In the genomic region with DNA sequence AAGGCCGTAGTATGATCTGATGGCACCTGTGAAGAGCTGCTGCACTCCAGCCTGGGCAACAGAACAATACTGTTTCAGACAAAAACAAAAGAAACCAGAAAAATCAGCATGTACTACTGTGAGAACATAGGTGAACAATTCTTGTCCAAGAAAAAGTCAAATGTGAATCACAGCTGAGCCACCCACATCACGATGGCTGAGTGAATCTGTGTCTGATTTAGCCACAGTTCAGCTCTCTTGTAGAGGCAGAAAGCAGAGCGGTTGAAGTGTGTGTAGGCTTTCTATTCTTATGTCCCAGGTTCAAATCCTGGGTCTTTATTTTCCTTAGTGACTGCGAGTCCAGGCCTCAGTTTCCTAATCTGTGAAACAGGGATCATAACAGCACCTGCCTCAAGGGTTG, we compare ENCODE assay signal across 18 cellular contexts. TPM values are rescaled to one million over a fixed set of nuclear protein-coding genes. Genes with fewer than 3 reads are reported as not detected.
DNase-seq lines count a peak whose midpoint lies in the region; ATAC-seq, FAIRE-seq and TF ChIP-seq lines count a peak whose summit lies in the region.
"Had no signal": no experiment of that assay in that cellular context is flagged by ENCODE, and none has a peak within 500 bp of the region (broad histone marks: within the 10 kb centered on the region; RNA-seq: fewer than 3 reads in every experiment).

No MANE protein-coding gene starts in this region.

- H4K20me1 ChIP-seq in K562 (replicated peaks; ENCODE audit: control insufficient read depth, insufficient read depth, low read length) (no peaks in the 10 kb centered on the region), OCI-LY7 (ENCODE audit: insufficient read depth, low read length) (no peaks in the 10 kb centered on the region)

- no peak for TF ChIP-seq CTCF in HEK293 (tag by site-specific recombination; IDR thresholded peaks at IDR 0.05)
- TF ChIP-seq CTCF in K562 (IDR thresholded peaks at IDR 0.05 in 2 of 3, conservative IDR thresholded peaks at IDR 0.05 in 1 of 3; ENCODE audit: insufficient read depth in 2 of 3, low read depth in 1 of 3, low read length in 3 of 3): no peak
- TF ChIP-seq CTCF in spleen (IDR thresholded peaks at IDR 0.05 in 8 of 11, conservative IDR thresholded peaks at IDR 0.05 in 3 of 11): no peak
- no peak for TF ChIP-seq CTCF in OCI-LY7 (conservative IDR thresholded peaks at IDR 0.05; ENCODE audit: low read length)

- H3K9me2 ChIP-seq in OCI-LY7 (ENCODE audit: insufficient read depth, low read length): no peaks in the 10 kb centered on the region

- H3K4me3 Mint-ChIP-seq in activated CD4-positive, alpha-beta memory T cell treated with anti-CD3 and anti-CD28 coated beads for 36 hours: no peak overlapping the region
- H3K4me3 Mint-ChIP-seq in activated CD4-positive, alpha-beta memory T cell treated with anti-CD3 and anti-CD28 coated beads, Interleukin-2, amount 10 ng/mL, durations not matched to agents 7 days and 5 days: no peak overlapping the region
- H3K4me3 Mint-ChIP-seq: neural progenitor cell had no signal

- CTCF ChIA-PET in activated CD4-positive, alpha-beta memory T cell treated with anti-CD3 and anti-CD28 coated beads for 36 hours (lab: Charles Lee): interaction anchor here (1.1 to 1.5 kb wide), 2 partner anchors 22 to 67 kb away, joined by 3 to 8 read pairs; no protein-coding TSS in a partner anchor
- CTCF ChIA-PET in activated CD4-positive, alpha-beta memory T cell treated with anti-CD3 and anti-CD28 coated beads, Interleukin-2, amount 10 ng/mL, durations not matched to agents 7 days and 5 days (lab: Charles Lee): interaction anchor here (0.7 to 1.5 kb wide), 3 partner anchors 11 to 47 kb away, joined by 3 to 6 read pairs (median 3); no protein-coding TSS in a partner anchor
- CTCF ChIA-PET in HEK293 (lab: Yijun Ruan, JAX) (interaction anchor here (1.1 to 1.2 kb wide), 2 partner anchors 22 to 69 kb away, joined by 5 to 8 read pairs; a partner anchor contains a TSS), K562 (lab: Yijun Ruan, JAX; ENCODE audit: low intra/inter-chr PET ratio) (no interaction called here), OCI-LY7 (lab: Charles Lee; ENCODE audit: unreplicated experiment) (no interaction called here)

- no peak for ATAC-seq in K562
- ATAC-seq: SK-N-SH treated with all-trans-retinoic acid at 6 μM for 48 hours had no signal

- H3K79me2 ChIP-seq in K562 (ENCODE audit: control insufficient read depth, insufficient read depth, low read length) (no peaks in the 10 kb centered on the region), OCI-LY7 (ENCODE audit: insufficient read depth, low read depth, low read length) (no peaks in the 10 kb centered on the region)

- no peak overlapping the region for H3K9ac ChIP-seq in K562 (ENCODE audit: insufficient read depth in 1 of 2, low read depth in 2 of 2, low read length in 2 of 2)
- H3K9ac ChIP-seq: neural progenitor cell had no signal

- no peaks in the 10 kb centered on the region for H3K36me3 ChIP-seq in HEK293 (ENCODE audit: control insufficient read depth in 2 of 2, insufficient read depth in 1 of 2, low read length in 2 of 2)
- H3K36me3 ChIP-seq in K562 (ENCODE audit: control insufficient read depth, insufficient read depth, low read length): no peaks in the 10 kb centered on the region
- no peaks in the 10 kb centered on the region for H3K36me3 ChIP-seq in spleen
- H3K36me3 ChIP-seq in OCI-LY7 (ENCODE audit: insufficient read depth, low read length): no peaks in the 10 kb centered on the region
- H3K36me3 ChIP-seq: ascending aorta, neural progenitor cell had no signal

- BruUV-seq in K562 (replicated peaks; lab: Mats Ljungman, UMichigan) (no TSS peak), OCI-LY7 (replicated peaks; lab: Mats Ljungman, UMichigan) (no TSS peak)

- TF ChIP-seq POLR2A in K562 (conservative IDR thresholded peaks at IDR 0.05) (no peak), spleen (IDR thresholded peaks at IDR 0.05) (no peak)

- no peak for FAIRE-seq in K562 (lab: Jason Lieb, UNC)
- FAIRE-seq: colon had no signal

- POLR2A ChIA-PET in activated CD4-positive, alpha-beta memory T cell treated with anti-CD3 and anti-CD28 coated beads for 36 hours (lab: Charles Lee): interaction anchor here (0.9 to 2.2 kb wide), 5 partner anchors 12 to 36 kb away, joined by 3 to 10 read pairs (median 3); no protein-coding TSS in a partner anchor
- POLR2A ChIA-PET in activated CD4-positive, alpha-beta memory T cell treated with anti-CD3 and anti-CD28 coated beads, Interleukin-2, amount 10 ng/mL, durations not matched to agents 7 days and 5 days (lab: Charles Lee): interaction anchor here (0.9 to 1.3 kb wide), 3 partner anchors 8 to 147 kb away, joined by 3 to 4 read pairs (median 3); a partner anchor contains a TSS
- POLR2A ChIA-PET in HEK293 (lab: Yijun Ruan, JAX): interaction anchor here (0.6 kb wide), 1 partner anchor 91 kb away, joined by 13 read pairs; no protein-coding TSS in a partner anchor
- POLR2A ChIA-PET in K562 (lab: Yijun Ruan, JAX): interaction anchor here (0.6 to 1.7 kb wide), 5 partner anchors 10 to 146 kb away, joined by 3 to 4 read pairs (median 3); no protein-coding TSS in a partner anchor
- POLR2A ChIA-PET in OCI-LY7 (lab: Charles Lee): interaction anchor here (0.6 kb wide), 1 partner anchor 535 kb away, joined by 4 read pairs; no protein-coding TSS in a partner anchor

- no peaks in the 10 kb centered on the region for H3K27me3 Mint-ChIP-seq in activated CD4-positive, alpha-beta memory T cell treated with anti-CD3 and anti-CD28 coated beads for 36 hours
- no peaks in the 10 kb centered on the region for H3K27me3 Mint-ChIP-seq in activated CD4-positive, alpha-beta memory T cell treated with anti-CD3 and anti-CD28 coated beads, Interleukin-2, amount 10 ng/mL, durations not matched to agents 7 days and 5 days

- TF ChIP-seq EP300 in K562 (IDR thresholded peaks at IDR 0.05; ENCODE audit: low read length): no peak

- TF ChIP-seq RAD21 in K562 (CRISPR knock-in tag; conservative IDR thresholded peaks at IDR 0.05 in 1 of 2, IDR thresholded peaks at IDR 0.05 in 1 of 2): no peak

- H3K9me3 ChIP-seq in HEK293 (ENCODE audit: control insufficient read depth, insufficient read depth, low read depth, low read length): no peaks in the 10 kb centered on the region
- H3K9me3 ChIP-seq in K562 (replicated peaks; ENCODE audit: control insufficient read depth, insufficient read depth, low read depth, low read length): no peaks in the 10 kb centered on the region
- no peaks in the 10 kb centered on the region for H3K9me3 ChIP-seq in spleen
- H3K9me3 ChIP-seq in OCI-LY7 (ENCODE audit: low read length): no peaks in the 10 kb centered on the region
- H3K9me3 ChIP-seq: ascending aorta had no signal

- DNase-seq in activated CD4-positive, alpha-beta memory T cell treated with anti-CD3 and anti-CD28 coated beads for 36 hours: peak; percentile 73
- no peak for DNase-seq in activated CD4-positive, alpha-beta memory T cell treated with anti-CD3 and anti-CD28 coated beads, Interleukin-2, amount 10 ng/mL, durations not matched to agents 7 days and 5 days
- DNase-seq in K562 (ENCODE audit: extremely low read depth in 1 of 4, low spot score in 3 of 4) (no peak), spleen (no peak), NOMO-1 treated with DMSO at 0.1 percent for 48 hours (lab: John Stamatoyannopoulos, UW; ENCODE audit: unreplicated experiment) (no peak), dedifferentiated amniotic fluid mesenchymal stem cell (ENCODE audit: extremely low spot score) (no peak), OCI-LY7 (ENCODE audit: low spot score) (no peak)
- DNase-seq: erythroblast; mesenchymal stem cell; NCI-H1694 treated with DMSO at 0.1 percent for 48 hours; OCI-M1; stimulated activated CD8-positive, alpha-beta memory T cell treated with anti-CD3 and anti-CD28 coated beads, Interleukin-4, amount 100 ng/mL, for 48 hours had no signal

- H3K27ac Mint-ChIP-seq in activated CD4-positive, alpha-beta memory T cell treated with anti-CD3 and anti-CD28 coated beads for 36 hours: peak overlapping the region; percentile 87
- no peak overlapping the region for H3K27ac Mint-ChIP-seq in activated CD4-positive, alpha-beta memory T cell treated with anti-CD3 and anti-CD28 coated beads, Interleukin-2, amount 10 ng/mL, durations not matched to agents 7 days and 5 days
- H3K27ac Mint-ChIP-seq: neural progenitor cell had no signal

- no peak overlapping the region for H3K27ac ChIP-seq in HEK293 (ENCODE audit: extremely low read depth, low read depth, low read length)
- H3K27ac ChIP-seq in K562 (ENCODE audit: extremely low read depth, low read depth, low read length): no peak overlapping the region
- H3K27ac ChIP-seq in spleen: peak overlapping the region in 6 of 8 donors; percentile 42 to 86 (median 75)
- H3K27ac ChIP-seq in OCI-LY7 (ENCODE audit: low read depth, low read length, poor library complexity, severe bottlenecking): no peak overlapping the region
- H3K27ac ChIP-seq: ascending aorta, neural progenitor cell had no signal

- peaks cover 46% of the 10 kb centered on the region for H3K4me1 Mint-ChIP-seq in activated CD4-positive, alpha-beta memory T cell treated with anti-CD3 and anti-CD28 coated beads for 36 hours (ENCODE audit: low read depth)
- H3K4me1 Mint-ChIP-seq in activated CD4-positive, alpha-beta memory T cell treated with anti-CD3 and anti-CD28 coated beads, Interleukin-2, amount 10 ng/mL, durations not matched to agents 7 days and 5 days: peaks cover 65% of the 10 kb centered on the region

- no peaks in the 10 kb centered on the region for H3K9me3 Mint-ChIP-seq in activated CD4-positive, alpha-beta memory T cell treated with anti-CD3 and anti-CD28 coated beads for 36 hours
- no peaks in the 10 kb centered on the region for H3K9me3 Mint-ChIP-seq in activated CD4-positive, alpha-beta memory T cell treated with anti-CD3 and anti-CD28 coated beads, Interleukin-2, amount 10 ng/mL, durations not matched to agents 7 days and 5 days
- H3K9me3 Mint-ChIP-seq: neural progenitor cell had no signal

- in situ Hi-C loops in K562 (cut with MboI): no loop called here

- peaks cover 5% of the 10 kb centered on the region for H3K36me3 Mint-ChIP-seq in activated CD4-positive, alpha-beta memory T cell treated with anti-CD3 and anti-CD28 coated beads for 36 hours
- H3K36me3 Mint-ChIP-seq in activated CD4-positive, alpha-beta memory T cell treated with anti-CD3 and anti-CD28 coated beads, Interleukin-2, amount 10 ng/mL, durations not matched to agents 7 days and 5 days (ENCODE audit: low read depth): no peaks in the 10 kb centered on the region
- H3K36me3 Mint-ChIP-seq: neural progenitor cell had no signal

- H3K27me3 ChIP-seq in K562 (ENCODE audit: control insufficient read depth in 2 of 2, insufficient read depth in 2 of 2, low read length in 2 of 2) (no peaks in the 10 kb centered on the region; a peak in 1 of 5 replicates), spleen (replicated peaks in 1 of 7) (no peaks in the 10 kb centered on the region)
- H3K27me3 ChIP-seq: ascending aorta, neural progenitor cell had no signal

- intact Hi-C loops in activated CD4-positive, alpha-beta memory T cell treated with anti-CD3 and anti-CD28 coated beads for 36 hours (cut with micrococcal nuclease): loop anchor here (1.0 kb wide), 1 partner anchor 8 kb away; no protein-coding TSS in a partner anchor
- intact Hi-C loops in K562 (cut with micrococcal nuclease): no loop called here
- intact Hi-C loops in spleen (cut with DNase I; ENCODE audit: low total_unique reads): no loop called here
- intact Hi-C loops in OCI-LY7 (cut with micrococcal nuclease; ENCODE audit: unreplicated experiment): no loop called here

- H3K4me2 ChIP-seq in K562 (ENCODE audit: insufficient read depth, low read length): no peak overlapping the region
- no peak overlapping the region for H3K4me2 ChIP-seq in OCI-LY7 (ENCODE audit: low read length)
- H3K4me2 ChIP-seq: neural progenitor cell had no signal

- no peak overlapping the region for H3K4me3 ChIP-seq in HEK293 (ENCODE audit: low read depth, low read length)
- H3K4me3 ChIP-seq in K562: no peak overlapping the region
- no peak overlapping the region for H3K4me3 ChIP-seq in spleen
- no peak overlapping the region for H3K4me3 ChIP-seq in OCI-LY7 (ENCODE audit: low read depth, low read length, poor library complexity, severe bottlenecking)
- H3K4me3 ChIP-seq: ascending aorta, neural progenitor cell had no signal

- WGBS in K562 (ENCODE audit: insufficient coverage, low coverage, missing lambda C conversion rate): 66% methylated on average over 4 of the region's 4 CpGs
- 87 to 94% (median 90%) methylated on average over 4 of the region's 4 CpGs for WGBS in spleen, 5 donors

- H2AFZ ChIP-seq in K562 (ENCODE audit: low read depth, low read length) (no peak overlapping the region), OCI-LY7 (ENCODE audit: low read length) (no peak overlapping the region)
- H2AFZ ChIP-seq: neural progenitor cell had no signal

- H3K4me1 ChIP-seq in HEK293 (ENCODE audit: control insufficient read depth, insufficient read depth, low read length) (peaks cover 32% of the 10 kb centered on the region), K562 (replicated peaks in 1 of 2; ENCODE audit: control insufficient read depth in 2 of 2, insufficient read depth in 2 of 2, low read length in 2 of 2) (peaks cover 42 to 50% of the 10 kb centered on the region in 2 experiments), spleen (peaks cover 0 to 65% (median 22%) of the 10 kb centered on the region in 6 donors), OCI-LY7 (ENCODE audit: insufficient read depth, low read length, poor library complexity, severe bottlenecking) (peaks cover under 1% of the 10 kb centered on the region)

- H3K9me1 ChIP-seq in K562 (ENCODE audit: control insufficient read depth, insufficient read depth, low read length): no peaks in the 10 kb centered on the region

RNA-seq across cellular contexts. Expression of a gene that starts 4.4 kb away (rescaled TPM):
- 100 to 1,000 TPM; 576 to 590 TPM for total RNA-seq in activated CD4-positive, alpha-beta memory T cell treated with anti-CD3 and anti-CD28 coated beads for 36 hours
- total RNA-seq in activated CD4-positive, alpha-beta memory T cell treated with anti-CD3 and anti-CD28 coated beads, Interleukin-2, amount 10 ng/mL, durations not matched to agents 7 days and 5 days: 100 to 1,000 TPM; 550 to 553 TPM
- 29.3 and 88.9 TPM in 2 replicates for total RNA-seq in K562 (2011; cell fraction: chromatin; rRNA removed; ENCODE audit: low replicate concordance)
- 101 and 110 TPM in 2 replicates for total RNA-seq in K562 (2011; cell fraction: nucleolus; rRNA removed)
- total RNA-seq in K562 (2011; cell fraction: nucleoplasm; rRNA removed): 63.1 TPM in 2 replicates
- total RNA-seq in K562 (2014; rRNA removed) (49.9 and 69.9 TPM in 2 replicates), K562 (2014; rRNA removed; fragmentation: Illumina TruSeq; extraction: Trizol) (10.0 and 11.7 TPM in 2 replicates), K562 (2015; rRNA removed; fragmentation: Illumina TruSeq; extraction: Trizol) (34.8 and 36.0 TPM in 2 replicates), K562 (2021) (93.5 and 99.9 TPM in 2 replicates), spleen (100 to 1,000 TPM in 2 of 7 donors, 10 to 100 TPM in 5; 62.0 to 139 (median 86.8) TPM), OCI-LY7 (2022) (7.4 and 10.3 TPM in 2 replicates)
- polyA plus RNA-seq in K562 (2011; rRNA removed) (22.4 and 30.8 TPM in 2 replicates), K562 (2014; fragmentation: Illumina TruSeq; extraction: Trizol) (36.4 and 61.7 TPM in 2 replicates), K562 (2014; fragmentation: Nextera tagmentation; extraction: Ambion mirVana) (1 to 10 TPM in 1 of 2 experiments, under 1 TPM in 1; 0.92 to 1.1 TPM), K562 (2014; rRNA removed) (49.1 and 50.3 TPM in 2 replicates), spleen (10 to 100 TPM in 2 of 3 donors, 1 to 10 TPM in 1; 10.0 to 33.3 (median 10.9) TPM)
- 31.2 and 60.1 TPM in 2 replicates for polyA plus RNA-seq in K562 (2011; cell fraction: cytosol; rRNA removed)
- polyA plus RNA-seq in K562 (2011; cell fraction: nucleus; rRNA removed): 42.7 and 71.3 TPM in 2 replicates
- 74.8 and 95.4 TPM in 2 replicates for polyA plus RNA-seq in K562 (2012)
- polyA minus RNA-seq in K562 (2011; rRNA and poly(A)+ RNA removed): 12.3 and 17.9 TPM in 2 replicates
- polyA minus RNA-seq in K562 (2011; cell fraction: cytosol; rRNA and poly(A)+ RNA removed): 47.5 and 65.9 TPM in 2 replicates
- 24.6 and 32.0 TPM in 2 replicates for polyA minus RNA-seq in K562 (2011; cell fraction: nucleus; rRNA and poly(A)+ RNA removed)
- 2.1 and 4.9 TPM in 2 replicates for total RNA-seq in OCI-LY7 (2014; rRNA removed; shearing (Covaris generic))

RNA-seq across cellular contexts. Expression of a gene that starts 20.3 kb away (rescaled TPM):
- total RNA-seq in activated CD4-positive, alpha-beta memory T cell treated with anti-CD3 and anti-CD28 coated beads for 36 hours: 10 to 100 TPM; 18.0 to 21.1 TPM
- total RNA-seq in activated CD4-positive, alpha-beta memory T cell treated with anti-CD3 and anti-CD28 coated beads, Interleukin-2, amount 10 ng/mL, durations not matched to agents 7 days and 5 days: 10 to 100 TPM; 31.2 to 32.4 TPM
- total RNA-seq in K562 (2011; cell fraction: chromatin; rRNA removed; ENCODE audit: low replicate concordance): 3.7 and 18.5 TPM in 2 replicates
- 5.1 and 10.8 TPM in 2 replicates for total RNA-seq in K562 (2011; cell fraction: nucleolus; rRNA removed)
- 3.3 and 6.0 TPM in 2 replicates for total RNA-seq in K562 (2011; cell fraction: nucleoplasm; rRNA removed)
- 0.86 and 1.6 TPM in 2 replicates for total RNA-seq in K562 (2014; rRNA removed)
- 0.73 and 1.1 TPM in 2 replicates for total RNA-seq in K562 (2014; rRNA removed; fragmentation: Illumina TruSeq; extraction: Trizol)
- total RNA-seq in K562 (2015; rRNA removed; fragmentation: Illumina TruSeq; extraction: Trizol): 0.72 and 1.1 TPM in 2 replicates
- 1.3 and 2.6 TPM in 2 replicates for total RNA-seq in K562 (2021)
- 0.38 and 1.0 TPM in 2 replicates for polyA plus RNA-seq in K562 (2011; rRNA removed)
- 0.83 and 1.2 TPM in 2 replicates for polyA plus RNA-seq in K562 (2011; cell fraction: cytosol; rRNA removed)
- 4.8 and 6.6 TPM in 2 replicates for polyA plus RNA-seq in K562 (2011; cell fraction: nucleus; rRNA removed)
- 1.1 and 2.8 TPM in 2 replicates for polyA plus RNA-seq in K562 (2012)
- 0.55 and 0.66 TPM in 2 replicates for polyA plus RNA-seq in K562 (2014; fragmentation: Illumina TruSeq; extraction: Trizol)
- under 1 TPM; 0.82 to 0.91 TPM for polyA plus RNA-seq in K562 (2014; fragmentation: Nextera tagmentation; extraction: Ambion mirVana)
- polyA plus RNA-seq in K562 (2014; rRNA removed): 0.78 and 2.5 TPM in 2 replicates
- 0.14 and 0.45 TPM in 2 replicates for polyA minus RNA-seq in K562 (2011; rRNA and poly(A)+ RNA removed)
- 0.86 and 2.5 TPM in 2 replicates for polyA minus RNA-seq in K562 (2011; cell fraction: cytosol; rRNA and poly(A)+ RNA removed)
- 4.0 and 4.3 TPM in 2 replicates for polyA minus RNA-seq in K562 (2011; cell fraction: nucleus; rRNA and poly(A)+ RNA removed)
- total RNA-seq in spleen: 100 to 1,000 TPM; 150 to 369 (median 272) TPM
- 100 to 1,000 TPM in 1 of 3 donors, 10 to 100 TPM in 2; 39.5 to 176 (median 89.2) TPM for polyA plus RNA-seq in spleen
- total RNA-seq in OCI-LY7 (2014; rRNA removed; shearing (Covaris generic)): 3.3 and 4.7 TPM in 2 replicates
- total RNA-seq in OCI-LY7 (2022): 3.0 and 3.2 TPM in 2 replicates
- total RNA-seq: M059J had no signal

RNA-seq across cellular contexts. Expression of a gene that starts 39.1 kb away (rescaled TPM):
- total RNA-seq in activated CD4-positive, alpha-beta memory T cell treated with anti-CD3 and anti-CD28 coated beads for 36 hours: 10 to 100 TPM; 98.1 to 99.2 TPM
- 100 to 1,000 TPM; 132 to 133 TPM for total RNA-seq in activated CD4-positive, alpha-beta memory T cell treated with anti-CD3 and anti-CD28 coated beads, Interleukin-2, amount 10 ng/mL, durations not matched to agents 7 days and 5 days
- total RNA-seq in K562 (2011; cell fraction: chromatin; rRNA removed; ENCODE audit: low replicate concordance): 447 and 1,128 TPM in 2 replicates
- 692 and 704 TPM in 2 replicates for total RNA-seq in K562 (2011; cell fraction: nucleolus; rRNA removed)
- total RNA-seq in K562 (2011; cell fraction: nucleoplasm; rRNA removed): 460 and 506 TPM in 2 replicates
- total RNA-seq in K562 (2014; rRNA removed) (35.0 and 53.7 TPM in 2 replicates), K562 (2014; rRNA removed; fragmentation: Illumina TruSeq; extraction: Trizol) (20.6 and 25.0 TPM in 2 replicates), K562 (2015; rRNA removed; fragmentation: Illumina TruSeq; extraction: Trizol) (43.3 and 43.4 TPM in 2 replicates), K562 (2021) (116 and 151 TPM in 2 replicates), spleen (100 to 1,000 TPM; 105 to 167 (median 120) TPM), OCI-LY7 (2022) (11.6 and 17.4 TPM in 2 replicates)
- polyA plus RNA-seq in K562 (2011; rRNA removed) (71.7 and 195 TPM in 2 replicates), K562 (2014; fragmentation: Illumina TruSeq; extraction: Trizol) (130 and 131 TPM in 2 replicates), K562 (2014; fragmentation: Nextera tagmentation; extraction: Ambion mirVana) (10 to 100 TPM in 1 of 2 experiments, 1 to 10 TPM in 1; 7.3 to 13.7 TPM), K562 (2014; rRNA removed) (114 and 121 TPM in 2 replicates), spleen (10 to 100 TPM; 13.7 to 46.1 (median 24.0) TPM)
- 119 and 133 TPM in 2 replicates for polyA plus RNA-seq in K562 (2011; cell fraction: cytosol; rRNA removed)
- 1,870 and 1,995 TPM in 2 replicates for polyA plus RNA-seq in K562 (2011; cell fraction: nucleus; rRNA removed)
- 92.0 and 210 TPM in 2 replicates for polyA plus RNA-seq in K562 (2012)
- polyA minus RNA-seq in K562 (2011; rRNA and poly(A)+ RNA removed): 30.7 and 41.4 TPM in 2 replicates
- polyA minus RNA-seq in K562 (2011; cell fraction: cytosol; rRNA and poly(A)+ RNA removed): 71.5 and 84.4 TPM in 2 replicates
- polyA minus RNA-seq in K562 (2011; cell fraction: nucleus; rRNA and poly(A)+ RNA removed): 264 and 379 TPM in 2 replicates
- 6.6 and 12.2 TPM in 2 replicates for total RNA-seq in OCI-LY7 (2014; rRNA removed; shearing (Covaris generic))

Comparison
In these comparisons a context has a peak if more than half of its experiments do, and no peak if none do; other contexts are left out.
1. H3K27ac ChIP-seq: peak in spleen (6 of 8); none in HEK293 (single experiment), K562 (single experiment) and OCI-LY7 (single experiment).
2. RNA of a gene that starts 20.3 kb away (total RNA-seq): 150 to 369 TPM in spleen; 31.2 to 32.4 TPM in activated CD4-positive, alpha-beta memory T cell treated with anti-CD3 and anti-CD28 coated beads, Interleukin-2, amount 10 ng/mL, durations not matched to agents 7 days and 5 days, 18.0 to 21.1 TPM in activated CD4-positive, alpha-beta memory T cell treated with anti-CD3 and anti-CD28 coated beads for 36 hours, 3.0 to 4.7 TPM in OCI-LY7 and 0.72 to 18.5 TPM in K562; every median in the first group is over 4 times any median in the second.
3. CTCF ChIA-PET loops: an anchor here in activated CD4-positive, alpha-beta memory T cell treated with anti-CD3 and anti-CD28 coated beads for 36 hours (1.1 to 1.5 kb wide), activated CD4-positive, alpha-beta memory T cell treated with anti-CD3 and anti-CD28 coated beads, Interleukin-2, amount 10 ng/mL, durations not matched to agents 7 days and 5 days (0.7 to 1.5 kb wide) and HEK293 (1.1 to 1.2 kb wide); none called in K562 and OCI-LY7.